21 cellular contexts compared by ENCODE assay signal in the genomic region with DNA sequence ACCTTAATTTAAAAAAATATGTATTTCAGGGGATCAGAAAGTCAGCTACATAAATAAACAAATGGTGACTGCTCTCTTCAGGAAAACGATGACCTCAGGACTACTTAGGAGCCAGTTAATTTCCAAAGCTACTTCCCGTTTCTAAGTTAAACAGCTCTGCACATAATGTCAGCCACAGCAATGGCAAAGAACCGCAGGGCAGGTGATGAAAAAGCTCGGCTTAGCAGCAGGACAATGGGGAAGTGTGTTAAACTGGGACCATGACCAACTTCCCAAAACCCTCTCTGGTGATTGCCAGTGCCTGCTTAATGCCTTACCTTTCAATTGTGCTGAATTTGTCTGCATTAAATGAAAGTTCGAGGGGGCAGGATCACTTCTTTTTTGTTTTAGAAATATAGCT.
A peak's percentile ranks its signal among the peaks of the same experiment; 100 is the strongest.
DNase-seq lines count a peak whose midpoint lies in the region; ATAC-seq, FAIRE-seq and TF ChIP-seq lines count a peak whose summit lies in the region.
"Had no signal": no experiment of that assay in that cellular context is flagged by ENCODE, and none has a peak within 500 bp of the region (broad histone marks: within the 10 kb centered on the region; RNA-seq: fewer than 3 reads in every experiment).

No MANE protein-coding gene starts in this region.

- POLR2A ChIA-PET in activated CD4-positive, alpha-beta T cell treated with anti-CD3 and anti-CD28 coated beads, Interleukin-2, amount 10 ng/mL, durations not matched to agents 7 days and 5 days (lab: Charles Lee): no interaction called here

- DNase-seq in COLO668 (lab: John Stamatoyannopoulos, UW; ENCODE audit: unreplicated experiment) (peak; percentile 50), LNCaP clone FGC (ENCODE audit: low read depth) (peak; percentile 33), OCI-M1 (lab: John Stamatoyannopoulos, UW) (peak; percentile 38), GM19238 (ENCODE audit: insufficient read length, low spot score) (no peak)
- DNase-seq in activated CD4-positive, alpha-beta T cell treated with anti-CD3 and anti-CD28 coated beads, Interleukin-2, amount 10 ng/mL, durations not matched to agents 7 days and 5 days: no peak
- no peak for DNase-seq in activated CD4-positive, alpha-beta T cell treated with anti-CD3 and anti-CD28 coated beads for 4 hours
- DNase-seq: activated CD4-positive, CD25-positive, alpha-beta regulatory T cell treated with anti-CD3 and anti-CD28 coated beads, Interleukin-2, amount 50 U/mL, for 72 hours; activated naive CD4-positive, alpha-beta T cell treated with anti-CD3 and anti-CD28 coated beads, Interleukin-2, amount 10 ng/mL, durations not matched to agents 7 days and 5 days; COR-L47; esophagus squamous epithelium; MG63; NCI-H345; retina; stimulated activated CD4-positive, alpha-beta T cell treated with anti-CD3 and anti-CD28 coated beads, Interleukin-4, amount 100 ng/mL, for 1 hour had no signal

- TF ChIP-seq CTCF in LNCaP clone FGC (IDR thresholded peaks at IDR 0.05; ENCODE audit: control insufficient read depth, extremely low read depth, insufficient read depth): no peak

- H3K4me1 Mint-ChIP-seq in activated CD4-positive, alpha-beta T cell treated with anti-CD3 and anti-CD28 coated beads, Interleukin-2, amount 10 ng/mL, durations not matched to agents 7 days and 5 days: no peaks in the 10 kb centered on the region
- H3K4me1 Mint-ChIP-seq: activated naive CD4-positive, alpha-beta T cell treated with anti-CD3 and anti-CD28 coated beads, Interleukin-2, amount 10 ng/mL, durations not matched to agents 7 days and 5 days had no signal

- no peak overlapping the region for H3K4me3 ChIP-seq in LNCaP clone FGC (ENCODE audit: low read depth, low read length)
- H3K4me3 ChIP-seq: dorsolateral prefrontal cortex, esophagus squamous epithelium, hepatocyte, MG63, tibial artery had no signal

- H3K4me3 Mint-ChIP-seq in activated CD4-positive, alpha-beta T cell treated with anti-CD3 and anti-CD28 coated beads, Interleukin-2, amount 10 ng/mL, durations not matched to agents 7 days and 5 days: no peak overlapping the region
- H3K4me3 Mint-ChIP-seq: activated naive CD4-positive, alpha-beta T cell treated with anti-CD3 and anti-CD28 coated beads, Interleukin-2, amount 10 ng/mL, durations not matched to agents 7 days and 5 days had no signal

- H3K36me3 Mint-ChIP-seq in activated CD4-positive, alpha-beta T cell treated with anti-CD3 and anti-CD28 coated beads, Interleukin-2, amount 10 ng/mL, durations not matched to agents 7 days and 5 days (ENCODE audit: low read depth): no peaks in the 10 kb centered on the region
- H3K36me3 Mint-ChIP-seq: activated naive CD4-positive, alpha-beta T cell treated with anti-CD3 and anti-CD28 coated beads, Interleukin-2, amount 10 ng/mL, durations not matched to agents 7 days and 5 days had no signal

- CTCF ChIA-PET in activated CD4-positive, alpha-beta T cell treated with anti-CD3 and anti-CD28 coated beads, Interleukin-2, amount 10 ng/mL, durations not matched to agents 7 days and 5 days (lab: Charles Lee): interaction anchor here (1.2 to 1.9 kb wide), 2 partner anchors 10 to 34 kb away, joined by 3 to 5 read pairs; no protein-coding TSS in a partner anchor

- peak; percentile 96 for FAIRE-seq in islet of Langerhans (lab: Jason Lieb, UNC)
- FAIRE-seq: GM18507 had no signal

- no peak for ATAC-seq in GM18909 (IDR thresholded peaks at IDR 0.05; ENCODE audit: poor library complexity, unreplicated experiment)
- ATAC-seq: Panc1 had no signal

- no peaks in the 10 kb centered on the region for H3K9me3 Mint-ChIP-seq in activated CD4-positive, alpha-beta T cell treated with anti-CD3 and anti-CD28 coated beads, Interleukin-2, amount 10 ng/mL, durations not matched to agents 7 days and 5 days
- H3K9me3 Mint-ChIP-seq: activated naive CD4-positive, alpha-beta T cell treated with anti-CD3 and anti-CD28 coated beads, Interleukin-2, amount 10 ng/mL, durations not matched to agents 7 days and 5 days had no signal

- no peaks in the 10 kb centered on the region for H3K27me3 Mint-ChIP-seq in activated CD4-positive, alpha-beta T cell treated with anti-CD3 and anti-CD28 coated beads, Interleukin-2, amount 10 ng/mL, durations not matched to agents 7 days and 5 days
- H3K27me3 Mint-ChIP-seq: activated naive CD4-positive, alpha-beta T cell treated with anti-CD3 and anti-CD28 coated beads, Interleukin-2, amount 10 ng/mL, durations not matched to agents 7 days and 5 days had no signal

- no peak overlapping the region for H3K27ac Mint-ChIP-seq in activated CD4-positive, alpha-beta T cell treated with anti-CD3 and anti-CD28 coated beads, Interleukin-2, amount 10 ng/mL, durations not matched to agents 7 days and 5 days
- H3K27ac Mint-ChIP-seq: activated naive CD4-positive, alpha-beta T cell treated with anti-CD3 and anti-CD28 coated beads, Interleukin-2, amount 10 ng/mL, durations not matched to agents 7 days and 5 days had no signal

Comparison
In these comparisons a context has a peak if more than half of its experiments do, and no peak if none do; other contexts are left out.
1. DNase-seq: peak in COLO668 (single experiment), LNCaP clone FGC (single experiment) and OCI-M1 (single experiment); none in GM19238 (single experiment), activated CD4-positive, alpha-beta T cell treated with anti-CD3 and anti-CD28 coated beads, Interleukin-2, amount 10 ng/mL, durations not matched to agents 7 days and 5 days (single experiment) and activated CD4-positive, alpha-beta T cell treated with anti-CD3 and anti-CD28 coated beads for 4 hours (0 of 2).